8 cellular contexts compared by ENCODE assay signal in the genomic region with DNA sequence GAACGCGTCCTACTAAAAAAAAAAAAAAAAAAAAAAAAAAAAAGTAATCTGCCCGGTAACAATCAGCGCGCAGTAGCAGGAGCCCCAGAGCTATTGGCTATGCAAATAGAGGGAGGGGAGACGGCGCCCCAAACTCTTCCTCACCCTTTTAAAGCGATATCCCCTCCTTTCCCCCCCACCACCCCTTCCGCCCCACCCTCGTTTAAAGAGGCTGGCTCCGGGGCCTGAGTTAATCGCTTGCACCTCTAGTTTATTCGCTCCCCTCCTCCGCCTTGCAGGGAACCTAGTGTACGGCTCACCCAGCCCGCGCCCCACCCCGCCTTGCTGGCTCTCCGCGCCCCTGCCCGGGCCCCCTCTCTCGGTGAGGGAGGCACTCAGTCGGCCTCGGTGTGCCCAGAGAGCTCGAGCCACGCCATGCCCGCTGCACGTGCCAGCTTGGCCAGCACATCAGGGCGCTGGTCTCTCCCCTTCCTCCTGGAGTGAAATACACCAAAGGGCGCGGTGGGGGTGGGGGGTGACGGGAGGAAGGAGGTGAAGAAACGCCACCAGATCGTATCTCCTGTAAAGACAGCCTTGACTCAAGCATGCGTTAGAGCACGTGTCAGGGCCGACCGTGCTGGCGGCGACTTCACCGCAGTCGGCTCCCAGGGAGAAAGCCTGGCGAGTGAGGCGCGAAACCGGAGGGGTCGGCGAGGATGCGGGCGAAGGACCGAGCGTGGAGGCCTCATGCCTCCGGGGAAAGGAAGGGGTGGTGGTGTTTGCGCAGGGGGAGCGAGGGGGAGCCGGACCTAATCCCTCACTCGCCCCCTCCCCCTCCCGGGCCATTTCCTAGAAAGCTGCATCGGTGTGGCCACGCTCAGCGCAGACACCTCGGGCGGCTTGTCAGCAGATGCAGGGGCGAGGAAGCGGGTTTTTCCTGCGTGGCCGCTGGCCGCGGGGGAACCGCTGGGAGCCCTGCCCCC. TPM values are rescaled to one million over a fixed set of nuclear protein-coding genes. Genes with fewer than 3 reads are reported as not detected.
DNase-seq lines count a peak whose midpoint lies in the region; ATAC-seq, FAIRE-seq and TF ChIP-seq lines count a peak whose summit lies in the region.

No MANE protein-coding gene starts in this region.

- H3K27ac ChIP-seq in WERI-Rb-1 (no peak overlapping the region), breast epithelium (peak overlapping the region; percentile 85 to 92), keratinocyte (ENCODE audit: control insufficient read depth, insufficient read depth, low read length) (peak overlapping the region; percentile 93)

- DNase-seq in AG20443 (ENCODE audit: low spot score) (peak; percentile 48), GM19240 (ENCODE audit: insufficient read length, low spot score) (peak; percentile 50), WERI-Rb-1 (peak; percentile 52), breast epithelium (ENCODE audit: low spot score in 2 of 2) (peak in 1 of 2 donors; percentile 79), keratinocyte (ENCODE audit: low read depth, low spot score) (peak; percentile 68), NCI-H510A (lab: John Stamatoyannopoulos, UW) (no peak)
- DNase-seq in stimulated activated CD4-positive, alpha-beta T cell treated with anti-CD3 and anti-CD28 coated beads, Interleukin-12 subunit alpha, Interleukin-12 subunit beta, amount 100 ng/mL, for 48 hours (ENCODE audit: low read depth in 2 of 3, low spot score in 1 of 3) = peak; percentile 82 to 86 (median 83)

- intact Hi-C loops in breast epithelium (cut with DNase I; ENCODE audit: low total_unique reads) = no loop called here

- H3K9me3 ChIP-seq in WERI-Rb-1 (ENCODE audit: severe bottlenecking) (no peaks in the 10 kb centered on the region), breast epithelium (no peaks in the 10 kb centered on the region), keratinocyte (ENCODE audit: control insufficient read depth, low read depth, low read length) (no peaks in the 10 kb centered on the region)

- H3K4me3 ChIP-seq in WERI-Rb-1 (ENCODE audit: low read depth, low read length) (peak overlapping the region; percentile 51), breast epithelium (peak overlapping the region; percentile 62 to 83 (median 78)), keratinocyte (ENCODE audit: control insufficient read depth in 2 of 3, extremely low read depth in 1 of 3, insufficient read depth in 2 of 3, low read depth in 1 of 3, low read length in 3 of 3) (peak overlapping the region; percentile 75 to 95 (median 94))

- H3K4me2 ChIP-seq in keratinocyte (ENCODE audit: control insufficient read depth, extremely low read depth, insufficient read depth, low read depth, low read length) = peak overlapping the region; percentile 97

- FAIRE-seq in keratinocyte (lab: Jason Lieb, UNC) = peak; percentile 52

- TF ChIP-seq CTCF in WERI-Rb-1 (IDR thresholded peaks at IDR 0.05; ENCODE audit: low read depth, low read length) = no peak
- no peak for TF ChIP-seq CTCF in breast epithelium (IDR thresholded peaks at IDR 0.05)
- no peak for TF ChIP-seq CTCF in keratinocyte (optimal IDR thresholded peaks at IDR 0.05 in 1 of 3, IDR thresholded peaks at IDR 0.05 in 1 of 3, conservative IDR thresholded peaks at IDR 0.05 in 1 of 3; ENCODE audit: extremely low read depth in 1 of 3, insufficient read depth in 2 of 3, low read length in 3 of 3)

- dilution Hi-C loops in keratinocyte (cut with MboI; ENCODE audit: extremely low pct_ligation_motif_present, low sequenced_read_pairs) = no loop called here

- H2AFZ ChIP-seq in keratinocyte (ENCODE audit: control insufficient read depth, low read length) = peak overlapping the region; percentile 60

- peak overlapping the region; percentile 98 for H3K9ac ChIP-seq in keratinocyte (ENCODE audit: control insufficient read depth, extremely low read depth, insufficient read depth, low read length)

- H3K36me3 ChIP-seq in WERI-Rb-1 = no peaks in the 10 kb centered on the region
- no peaks in the 10 kb centered on the region for H3K36me3 ChIP-seq in breast epithelium
- H3K36me3 ChIP-seq in keratinocyte (ENCODE audit: control insufficient read depth in 2 of 2, extremely low read depth in 1 of 2, insufficient read depth in 2 of 2, low read length in 2 of 2) = peaks cover 5 to 17% of the 10 kb centered on the region in 2 experiments

- no peaks in the 10 kb centered on the region for H3K9me1 ChIP-seq in keratinocyte (ENCODE audit: control insufficient read depth, extremely low read depth, insufficient read depth, low read length)

- TF ChIP-seq POLR2A in breast epithelium (IDR thresholded peaks at IDR 0.05) = no peak

- H3K27me3 ChIP-seq in WERI-Rb-1 (ENCODE audit: insufficient read depth, low read depth, severe bottlenecking) (peaks cover 91% of the 10 kb centered on the region), breast epithelium (peaks cover 0 to 42% of the 10 kb centered on the region in 2 donors), keratinocyte (ENCODE audit: control insufficient read depth, extremely low read depth, insufficient read depth, low read length) (peaks cover 17% of the 10 kb centered on the region)

- peaks cover 38% of the 10 kb centered on the region for H3K79me2 ChIP-seq in keratinocyte (ENCODE audit: control insufficient read depth, insufficient read depth, low read length)

- ATAC-seq in HG03520 (IDR thresholded peaks at IDR 0.05; ENCODE audit: unreplicated experiment) = peak; percentile 42

- no peaks in the 10 kb centered on the region for H3K4me1 ChIP-seq in breast epithelium
- peaks cover 44% of the 10 kb centered on the region for H3K4me1 ChIP-seq in keratinocyte (ENCODE audit: control insufficient read depth, extremely low read depth, insufficient read depth, low read length)

- H4K20me1 ChIP-seq in keratinocyte (ENCODE audit: control insufficient read depth, extremely low read depth, insufficient read depth, low read length) = peaks cover 9% of the 10 kb centered on the region

RNA-seq across cellular contexts. Expression of gene CCND2, which starts 1.3 kb away (rescaled TPM):
- 10 to 100 TPM; 43.3 to 72.8 (median 53.7) TPM for total RNA-seq in breast epithelium
- 310 to 574 TPM (median 324 TPM) in 3 replicates for polyA plus RNA-seq in keratinocyte
- 74.2 TPM for polyA plus RNA-seq in keratinocyte (2011; ENCODE audit: low read depth)
- 295 and 360 TPM in 2 replicates for polyA plus RNA-seq in keratinocyte (2011; cell fraction: cytosol; rRNA removed)
- 465 and 473 TPM in 2 replicates for polyA plus RNA-seq in keratinocyte (2011; cell fraction: nucleus; rRNA removed)
- polyA plus RNA-seq in keratinocyte (2012; ENCODE audit: low replicate concordance) = 120 and 269 TPM in 2 replicates
- polyA minus RNA-seq in keratinocyte = 1,197 to 1,430 TPM (median 1,326 TPM) in 3 replicates
- 872 TPM for polyA minus RNA-seq in keratinocyte (2011; cell fraction: cytosol; rRNA and poly(A)+ RNA removed)
- 589 and 1,049 TPM in 2 replicates for polyA minus RNA-seq in keratinocyte (2011; cell fraction: nucleus; rRNA and poly(A)+ RNA removed)

RNA-seq across cellular contexts. Expression of gene TIGAR, which starts 48.7 kb away (rescaled TPM):
- 1 to 10 TPM; 2.9 to 7.5 (median 6.9) TPM for total RNA-seq in breast epithelium
- polyA plus RNA-seq in keratinocyte = 15.3 to 37.3 TPM (median 28.0 TPM) in 3 replicates
- 85.8 TPM for polyA plus RNA-seq in keratinocyte (2011; ENCODE audit: low read depth)
- 27.2 and 45.2 TPM in 2 replicates for polyA plus RNA-seq in keratinocyte (2011; cell fraction: cytosol; rRNA removed)
- 20.1 and 49.6 TPM in 2 replicates for polyA plus RNA-seq in keratinocyte (2011; cell fraction: nucleus; rRNA removed)
- polyA plus RNA-seq in keratinocyte (2012; ENCODE audit: low replicate concordance) = 24.3 and 45.5 TPM in 2 replicates
- polyA minus RNA-seq in keratinocyte = 1.7 to 11.6 TPM (median 6.8 TPM) in 3 replicates
- polyA minus RNA-seq in keratinocyte (2011; cell fraction: cytosol; rRNA and poly(A)+ RNA removed) = 8.2 TPM
- polyA minus RNA-seq in keratinocyte (2011; cell fraction: nucleus; rRNA and poly(A)+ RNA removed) = 10.8 and 21.5 TPM in 2 replicates
